In genomic region chr11:65016705-65017104, GRCh38 we compare ENCODE assay signal across 23 cellular contexts. TPM values are rescaled to one million over a fixed set of nuclear protein-coding genes. Genes with fewer than 3 reads are reported as not detected.
A peak's percentile ranks its signal among the peaks of the same experiment; 100 is the strongest.
DNase-seq lines count a peak whose midpoint lies in the region; ATAC-seq, FAIRE-seq and TF ChIP-seq lines count a peak whose summit lies in the region.
"Had no signal": no experiment of that assay in that cellular context is flagged by ENCODE, and none has a peak within 500 bp of the region (broad histone marks: within the 10 kb centered on the region; RNA-seq: fewer than 3 reads in every experiment).

No MANE protein-coding gene starts in this region.

- H3K4me3 ChIP-seq in K562 (no peak overlapping the region), heart right ventricle (no peak overlapping the region), SJCRH30 (no peak overlapping the region), spleen (no peak overlapping the region)
- H3K4me3 ChIP-seq: gastrocnemius medialis, HAP-1, lower lobe of right lung, thoracic aorta had no signal

- H3K9me3 ChIP-seq in K562 (replicated peaks; ENCODE audit: control insufficient read depth, insufficient read depth, low read depth, low read length): no peaks in the 10 kb centered on the region; the same call in 1 of the 2 replicates
- H3K9me3 ChIP-seq in heart right ventricle: no peaks in the 10 kb centered on the region
- H3K9me3 ChIP-seq in SJCRH30 (replicated peaks): no peaks in the 10 kb centered on the region
- no peaks in the 10 kb centered on the region for H3K9me3 ChIP-seq in spleen
- H3K9me3 ChIP-seq: gastrocnemius medialis, HAP-1, lower lobe of right lung, thoracic aorta had no signal

- no peaks in the 10 kb centered on the region for H4K20me1 ChIP-seq in K562 (replicated peaks; ENCODE audit: control insufficient read depth, insufficient read depth, low read length)

- H2AFZ ChIP-seq in K562 (ENCODE audit: low read depth, low read length): no peak overlapping the region

- H3K36me3 Mint-ChIP-seq in T-helper 2 cell treated with Interferon-gamma antibody and Interleukin-4, amounts not matched to agents 5 μg/mL and 100 μg/mL, for 36 hours (ENCODE audit: low read depth): peaks cover 31% of the 10 kb centered on the region
- peaks cover 8% of the 10 kb centered on the region for H3K36me3 Mint-ChIP-seq in progenitor cell of endocrine pancreas (ENCODE audit: insufficient read depth)

- H3K27ac Mint-ChIP-seq in T-helper 2 cell treated with Interferon-gamma antibody and Interleukin-4, amounts not matched to agents 5 μg/mL and 100 μg/mL, for 36 hours: peak overlapping the region; percentile 32
- peak overlapping the region; percentile 54 for H3K27ac Mint-ChIP-seq in progenitor cell of endocrine pancreas
- H3K27ac Mint-ChIP-seq: T-cell had no signal

- no peak for TF ChIP-seq RAD21 in K562 (CRISPR knock-in tag; conservative IDR thresholded peaks at IDR 0.05 in 1 of 2, IDR thresholded peaks at IDR 0.05 in 1 of 2)

- peaks cover 4% of the 10 kb centered on the region for H3K9me1 ChIP-seq in K562 (ENCODE audit: control insufficient read depth, insufficient read depth, low read length)

- H3K36me3 ChIP-seq in K562 (ENCODE audit: control insufficient read depth, insufficient read depth, low read length) (peaks cover 38% of the 10 kb centered on the region; the same call in 2 of the 3 replicates), heart right ventricle (peaks cover 0 to 44% (median 6%) of the 10 kb centered on the region in 9 donors), SJCRH30 (0 out of 2 replicates have a peak, but pooled peaks cover 2% of the 10 kb centered on the region), spleen (peaks cover 0 to 45% (median 31%) of the 10 kb centered on the region in 6 donors)

- CTCF ChIA-PET in K562 (lab: Yijun Ruan, JAX; ENCODE audit: low intra/inter-chr PET ratio): no interaction called here

- no peak for DNase-seq in T-helper 2 cell treated with Interferon-gamma antibody and Interleukin-4, amounts not matched to agents 5 μg/mL and 100 μg/mL, for 36 hours (ENCODE audit: low spot score)
- no peak for DNase-seq in T-helper 2 cell
- peak; percentile 33 for DNase-seq in NCI-H226
- peak in 1 of 4 experiments; percentile 43 for DNase-seq in K562 (ENCODE audit: extremely low read depth in 1 of 4, low spot score in 3 of 4)
- DNase-seq in progenitor cell of endocrine pancreas (ENCODE audit: low spot score, unreplicated experiment): no peak
- no peak for DNase-seq in heart right ventricle
- DNase-seq in SJCRH30: no peak
- no peak for DNase-seq in spleen
- DNase-seq: activated CD8-positive, alpha-beta memory T cell treated with anti-CD3 and anti-CD28 coated beads, Interleukin-2, amount 50 U/mL, for 48 hours; DMS79; gastrocnemius medialis; lower lobe of right lung; MV-4-11; NCI-H82; retina; stimulated activated CD4-positive, alpha-beta T cell treated with anti-CD3 and anti-CD28 coated beads, Interleukin-1b, Interleukin-23, amount 100 ng/mL, for 48 hours; T-cell had no signal

- no TSS peak for BruUV-seq in K562 (replicated peaks; lab: Mats Ljungman, UMichigan)

- no peaks in the 10 kb centered on the region for H3K9me3 Mint-ChIP-seq in T-helper 2 cell treated with Interferon-gamma antibody and Interleukin-4, amounts not matched to agents 5 μg/mL and 100 μg/mL, for 36 hours
- no peaks in the 10 kb centered on the region for H3K9me3 Mint-ChIP-seq in progenitor cell of endocrine pancreas (ENCODE audit: low read depth)
- H3K9me3 Mint-ChIP-seq: T-cell had no signal

- POLR2A ChIA-PET in K562 (lab: Yijun Ruan, JAX): no interaction called here

- H3K4me1 ChIP-seq in K562 (replicated peaks in 1 of 2; ENCODE audit: control insufficient read depth in 2 of 2, insufficient read depth in 2 of 2, low read length in 2 of 2): peaks cover 10 to 43% of the 10 kb centered on the region in 2 experiments; a peak in 4 of 5 replicates
- H3K4me1 ChIP-seq in heart right ventricle: peaks cover 11 to 34% (median 20%) of the 10 kb centered on the region in 9 donors
- H3K4me1 ChIP-seq in SJCRH30: no peaks in the 10 kb centered on the region
- peaks cover 13 to 60% (median 29%) of the 10 kb centered on the region in 6 donors for H3K4me1 ChIP-seq in spleen

- no peak for FAIRE-seq in K562 (lab: Jason Lieb, UNC)

- no peak overlapping the region for H3K4me3 Mint-ChIP-seq in T-helper 2 cell treated with Interferon-gamma antibody and Interleukin-4, amounts not matched to agents 5 μg/mL and 100 μg/mL, for 36 hours
- no peak overlapping the region for H3K4me3 Mint-ChIP-seq in progenitor cell of endocrine pancreas (ENCODE audit: low read depth)
- H3K4me3 Mint-ChIP-seq: T-cell had no signal

- ATAC-seq in K562: no peak
- ATAC-seq in heart right ventricle: no peak
- ATAC-seq: activated CD4-positive, CD25-positive, alpha-beta regulatory T cell treated with anti-CD3 and anti-CD28 coated beads, Interleukin-2, amount 50 U/mL, for 24 hours; gastrocnemius medialis; lower lobe of right lung; T-cell had no signal

- in situ Hi-C loops in K562 (cut with MboI): no loop called here

- 63% methylated on average over 4 of the region's 4 CpGs for WGBS in K562 (ENCODE audit: insufficient coverage, low coverage, missing lambda C conversion rate)
- WGBS in heart right ventricle, 2 donors: 80 to 85% methylated on average over 4 of the region's 4 CpGs
- 84 to 95% (median 90%) methylated on average over 4 of the region's 4 CpGs for WGBS in spleen, 5 donors

- TF ChIP-seq CTCF in K562 (IDR thresholded peaks at IDR 0.05 in 2 of 3, conservative IDR thresholded peaks at IDR 0.05 in 1 of 3; ENCODE audit: insufficient read depth in 2 of 3, low read depth in 1 of 3, low read length in 3 of 3): peak in 2 of 3 experiments; percentile 29 to 33; a peak in 2 of 6 replicates
- no peak for TF ChIP-seq CTCF in progenitor cell of endocrine pancreas (IDR thresholded peaks at IDR 0.05; ENCODE audit: unreplicated experiment)
- no peak for TF ChIP-seq CTCF in heart right ventricle (IDR thresholded peaks at IDR 0.05)
- no peak for TF ChIP-seq CTCF in spleen (IDR thresholded peaks at IDR 0.05 in 8 of 11, conservative IDR thresholded peaks at IDR 0.05 in 3 of 11)

- no peak overlapping the region for H3K4me2 ChIP-seq in K562 (ENCODE audit: insufficient read depth, low read length)

- peaks cover 25% of the 10 kb centered on the region for H3K79me2 ChIP-seq in K562 (ENCODE audit: control insufficient read depth, insufficient read depth, low read length)

- H3K27me3 ChIP-seq in K562 (ENCODE audit: control insufficient read depth in 2 of 2, insufficient read depth in 2 of 2, low read length in 2 of 2): no peaks in the 10 kb centered on the region
- no peaks in the 10 kb centered on the region for H3K27me3 ChIP-seq in heart right ventricle
- no peaks in the 10 kb centered on the region for H3K27me3 ChIP-seq in SJCRH30
- H3K27me3 ChIP-seq in spleen (replicated peaks in 1 of 7): no peaks in the 10 kb centered on the region
- H3K27me3 ChIP-seq: gastrocnemius medialis had no signal

- no peak overlapping the region; the same call in 2 of the 3 replicates for H3K27ac ChIP-seq in K562 (ENCODE audit: extremely low read depth, low read depth, low read length)
- no peak overlapping the region for H3K27ac ChIP-seq in heart right ventricle
- no peak overlapping the region for H3K27ac ChIP-seq in SJCRH30
- H3K27ac ChIP-seq in spleen: no peak overlapping the region
- H3K27ac ChIP-seq: 22Rv1, C4-2B, gastrocnemius medialis, lower lobe of right lung, thoracic aorta had no signal

- peaks cover 25% of the 10 kb centered on the region for H3K4me1 Mint-ChIP-seq in T-helper 2 cell treated with Interferon-gamma antibody and Interleukin-4, amounts not matched to agents 5 μg/mL and 100 μg/mL, for 36 hours (ENCODE audit: low read depth)
- H3K4me1 Mint-ChIP-seq in progenitor cell of endocrine pancreas (ENCODE audit: low read depth): peaks cover 5% of the 10 kb centered on the region

- intact Hi-C loops in K562 (cut with micrococcal nuclease): no loop called here
- intact Hi-C loops in heart right ventricle (cut with DNase I): loop anchor here in 4 of 10 donors (10.0 kb wide), 3 partner anchors 68 to 172 kb away; partner anchors contain the start of genes CDC42BPG (in 3 of the 4), CDCA5 (in 1 of the 4), TM7SF2 (in 1 of the 4) and ZFPL1 (in 1 of the 4)
- intact Hi-C loops in spleen (cut with DNase I; ENCODE audit: low total_unique reads): no loop called here

- TF ChIP-seq POLR2A in K562 (conservative IDR thresholded peaks at IDR 0.05) (no peak), spleen (IDR thresholded peaks at IDR 0.05) (no peak)

- H3K27me3 Mint-ChIP-seq in T-helper 2 cell treated with Interferon-gamma antibody and Interleukin-4, amounts not matched to agents 5 μg/mL and 100 μg/mL, for 36 hours (ENCODE audit: low read depth): no peaks in the 10 kb centered on the region
- H3K27me3 Mint-ChIP-seq in progenitor cell of endocrine pancreas: no peaks in the 10 kb centered on the region
- H3K27me3 Mint-ChIP-seq: T-cell had no signal

- no peak for TF ChIP-seq EP300 in K562 (IDR thresholded peaks at IDR 0.05; ENCODE audit: low read length)

- H3K9ac ChIP-seq in K562 (ENCODE audit: insufficient read depth in 1 of 2, low read depth in 2 of 2, low read length in 2 of 2): peak overlapping the region in 1 of 2 experiments; percentile 1; a peak in 1 of 4 replicates

RNA-seq across cellular contexts. Expression of gene ARL2, which starts 2.7 kb away (rescaled TPM):
- 9.7 and 25.1 TPM in 2 replicates for total RNA-seq in K562 (2011; cell fraction: chromatin; rRNA removed; ENCODE audit: low replicate concordance)
- total RNA-seq in K562 (2011; cell fraction: nucleolus; rRNA removed): 32.9 and 34.2 TPM in 2 replicates
- 26.7 and 29.8 TPM in 2 replicates for total RNA-seq in K562 (2011; cell fraction: nucleoplasm; rRNA removed)
- total RNA-seq in K562 (2014; rRNA removed) (141 and 204 TPM in 2 replicates), K562 (2014; rRNA removed; fragmentation: Illumina TruSeq; extraction: Trizol) (39.9 and 48.4 TPM in 2 replicates), K562 (2015; rRNA removed; fragmentation: Illumina TruSeq; extraction: Trizol) (88.1 and 90.6 TPM in 2 replicates), K562 (2021) (101 and 112 TPM in 2 replicates), progenitor cell of endocrine pancreas (95.2 and 96.7 TPM in 2 replicates), heart right ventricle (100 to 1,000 TPM in 9 of 10 donors, 10 to 100 TPM in 1; 92.6 to 144 (median 117) TPM), spleen (10 to 100 TPM; 44.5 to 76.5 (median 54.8) TPM)
- polyA plus RNA-seq in K562 (2011; rRNA removed) (114 and 171 TPM in 2 replicates), K562 (2014; fragmentation: Illumina TruSeq; extraction: Trizol) (92.2 and 138 TPM in 2 replicates), K562 (2014; fragmentation: Nextera tagmentation; extraction: Ambion mirVana) (10 to 100 TPM in 1 of 2 experiments, 1 to 10 TPM in 1; 5.7 to 32.6 TPM), K562 (2014; rRNA removed) (154 and 169 TPM in 2 replicates), heart right ventricle (100 to 1,000 TPM; 115 to 157 TPM), spleen (100 to 1,000 TPM in 1 of 3 donors, 10 to 100 TPM in 2; 53.0 to 110 (median 69.9) TPM)
- 207 and 325 TPM in 2 replicates for polyA plus RNA-seq in K562 (2011; cell fraction: cytosol; rRNA removed)
- 69.0 and 81.0 TPM in 2 replicates for polyA plus RNA-seq in K562 (2011; cell fraction: nucleus; rRNA removed)
- 121 and 156 TPM in 2 replicates for polyA plus RNA-seq in K562 (2012)
- polyA minus RNA-seq in K562 (2011; rRNA and poly(A)+ RNA removed): 33.6 and 35.6 TPM in 2 replicates
- 46.1 and 90.9 TPM in 2 replicates for polyA minus RNA-seq in K562 (2011; cell fraction: cytosol; rRNA and poly(A)+ RNA removed)
- polyA minus RNA-seq in K562 (2011; cell fraction: nucleus; rRNA and poly(A)+ RNA removed): 9.3 and 19.7 TPM in 2 replicates
- 80.9 and 94.8 TPM in 2 replicates for total RNA-seq in SJCRH30 (2014; rRNA removed; shearing (Covaris generic))

RNA-seq across cellular contexts. Expression of gene SNX15, which starts 10.5 kb away (rescaled TPM):
- total RNA-seq in K562 (2011; cell fraction: chromatin; rRNA removed; ENCODE audit: low replicate concordance): 4.7 and 12.8 TPM in 2 replicates
- 7.2 and 8.0 TPM in 2 replicates for total RNA-seq in K562 (2011; cell fraction: nucleolus; rRNA removed)
- total RNA-seq in K562 (2011; cell fraction: nucleoplasm; rRNA removed): 6.2 and 10.2 TPM in 2 replicates
- total RNA-seq in K562 (2014; rRNA removed) (18.3 and 33.3 TPM in 2 replicates), K562 (2014; rRNA removed; fragmentation: Illumina TruSeq; extraction: Trizol) (6.9 and 8.3 TPM in 2 replicates), K562 (2015; rRNA removed; fragmentation: Illumina TruSeq; extraction: Trizol) (14.9 and 15.2 TPM in 2 replicates), K562 (2021) (21.3 and 27.8 TPM in 2 replicates), progenitor cell of endocrine pancreas (33.0 and 34.5 TPM in 2 replicates), heart right ventricle (10 to 100 TPM; 11.4 to 21.8 (median 15.2) TPM), spleen (10 to 100 TPM; 14.6 to 21.6 (median 17.3) TPM)
- polyA plus RNA-seq in K562 (2011; rRNA removed) (4.5 and 13.3 TPM in 2 replicates), K562 (2014; fragmentation: Illumina TruSeq; extraction: Trizol) (20.1 and 24.7 TPM in 2 replicates), K562 (2014; fragmentation: Nextera tagmentation; extraction: Ambion mirVana) (1 to 10 TPM; 1.8 to 2.8 TPM), K562 (2014; rRNA removed) (18.2 and 19.5 TPM in 2 replicates), heart right ventricle (10 to 100 TPM; 14.7 to 23.2 TPM), spleen (10 to 100 TPM; 10.8 to 17.1 (median 11.6) TPM)
- polyA plus RNA-seq in K562 (2011; cell fraction: cytosol; rRNA removed): 14.2 and 17.5 TPM in 2 replicates
- polyA plus RNA-seq in K562 (2011; cell fraction: nucleus; rRNA removed): 8.0 and 14.9 TPM in 2 replicates
- 20.3 and 31.1 TPM in 2 replicates for polyA plus RNA-seq in K562 (2012)
- polyA minus RNA-seq in K562 (2011; rRNA and poly(A)+ RNA removed): 1.9 and 3.4 TPM in 2 replicates
- polyA minus RNA-seq in K562 (2011; cell fraction: cytosol; rRNA and poly(A)+ RNA removed): 12.6 and 14.8 TPM in 2 replicates
- polyA minus RNA-seq in K562 (2011; cell fraction: nucleus; rRNA and poly(A)+ RNA removed): 2.3 and 4.2 TPM in 2 replicates
- total RNA-seq in SJCRH30 (2014; rRNA removed; shearing (Covaris generic)): 13.8 and 14.8 TPM in 2 replicates

RNA-seq across cellular contexts. Expression of gene BATF2, which starts 19.9 kb away (rescaled TPM):
- total RNA-seq in K562 (2011; cell fraction: chromatin; rRNA removed; ENCODE audit: low replicate concordance): 6.5 and 18.2 TPM in 2 replicates
- total RNA-seq in K562 (2011; cell fraction: nucleolus; rRNA removed): 10.7 and 15.0 TPM in 2 replicates
- 7.7 and 8.2 TPM in 2 replicates for total RNA-seq in K562 (2011; cell fraction: nucleoplasm; rRNA removed)
- total RNA-seq in K562 (2014; rRNA removed) (7.0 and 7.3 TPM in 2 replicates), K562 (2014; rRNA removed; fragmentation: Illumina TruSeq; extraction: Trizol) (2.5 and 3.1 TPM in 2 replicates), K562 (2015; rRNA removed; fragmentation: Illumina TruSeq; extraction: Trizol) (4.4 and 4.8 TPM in 2 replicates), K562 (2021) (8.7 TPM in 2 replicates), progenitor cell of endocrine pancreas (0.53 and 0.58 TPM in 2 replicates), heart right ventricle (10 to 100 TPM in 1 of 10 donors, 1 to 10 TPM in 8, under 1 TPM in 1; 0.66 to 31.8 (median 1.7) TPM), spleen (10 to 100 TPM in 6 of 7 donors, 1 to 10 TPM in 1; 8.5 to 23.1 (median 18.6) TPM)
- polyA plus RNA-seq in K562 (2011; rRNA removed) (7.2 and 9.0 TPM in 2 replicates), K562 (2014; fragmentation: Illumina TruSeq; extraction: Trizol) (8.9 and 10.0 TPM in 2 replicates), K562 (2014; fragmentation: Nextera tagmentation; extraction: Ambion mirVana) (1 to 10 TPM; 1.7 to 1.9 TPM), K562 (2014; rRNA removed) (5.2 and 6.4 TPM in 2 replicates), heart right ventricle (1 to 10 TPM; 2.1 to 2.9 TPM), spleen (10 to 100 TPM in 1 of 3 donors, 1 to 10 TPM in 2; 4.3 to 17.1 (median 5.2) TPM)
- 8.1 and 21.2 TPM in 2 replicates for polyA plus RNA-seq in K562 (2011; cell fraction: cytosol; rRNA removed)
- 5.7 and 9.2 TPM in 2 replicates for polyA plus RNA-seq in K562 (2011; cell fraction: nucleus; rRNA removed)
- polyA plus RNA-seq in K562 (2012): 7.4 and 11.4 TPM in 2 replicates
- polyA minus RNA-seq in K562 (2011; rRNA and poly(A)+ RNA removed): 4.9 and 7.0 TPM in 2 replicates
- 5.3 and 7.1 TPM in 2 replicates for polyA minus RNA-seq in K562 (2011; cell fraction: cytosol; rRNA and poly(A)+ RNA removed)
- polyA minus RNA-seq in K562 (2011; cell fraction: nucleus; rRNA and poly(A)+ RNA removed): 3.9 and 4.1 TPM in 2 replicates
- 0.43 and 0.51 TPM in 2 replicates for total RNA-seq in SJCRH30 (2014; rRNA removed; shearing (Covaris generic))

RNA-seq across cellular contexts. Expression of gene SAC3D1, which starts 24.3 kb away (rescaled TPM):
- total RNA-seq in K562 (2011; cell fraction: chromatin; rRNA removed; ENCODE audit: low replicate concordance): 3.9 and 9.1 TPM in 2 replicates
- 11.5 and 16.6 TPM in 2 replicates for total RNA-seq in K562 (2011; cell fraction: nucleolus; rRNA removed)
- 7.3 and 7.9 TPM in 2 replicates for total RNA-seq in K562 (2011; cell fraction: nucleoplasm; rRNA removed)
- total RNA-seq in K562 (2014; rRNA removed) (21.2 and 27.0 TPM in 2 replicates), K562 (2014; rRNA removed; fragmentation: Illumina TruSeq; extraction: Trizol) (2.4 and 5.1 TPM in 2 replicates), K562 (2015; rRNA removed; fragmentation: Illumina TruSeq; extraction: Trizol) (14.8 and 17.0 TPM in 2 replicates), K562 (2021) (35.2 and 35.7 TPM in 2 replicates), progenitor cell of endocrine pancreas (18.5 and 19.3 TPM in 2 replicates), heart right ventricle (1 to 10 TPM; 3.8 to 9.3 (median 4.8) TPM), spleen (1 to 10 TPM; 5.7 to 9.9 (median 6.6) TPM)
- polyA plus RNA-seq in K562 (2011; rRNA removed) (5.8 and 7.6 TPM in 2 replicates), K562 (2014; fragmentation: Illumina TruSeq; extraction: Trizol) (4.0 and 9.0 TPM in 2 replicates), K562 (2014; fragmentation: Nextera tagmentation; extraction: Ambion mirVana) (under 1 TPM; 0.20 to 0.80 TPM), K562 (2014; rRNA removed) (23.8 and 25.4 TPM in 2 replicates), heart right ventricle (10 to 100 TPM in 1 of 2 donors, 1 to 10 TPM in 1; 4.7 to 17.3 TPM), spleen (10 to 100 TPM in 1 of 3 donors, 1 to 10 TPM in 2; 5.2 to 11.9 (median 8.9) TPM)
- 13.3 and 46.2 TPM in 2 replicates for polyA plus RNA-seq in K562 (2011; cell fraction: cytosol; rRNA removed)
- polyA plus RNA-seq in K562 (2011; cell fraction: nucleus; rRNA removed): 9.3 and 12.1 TPM in 2 replicates
- 19.9 and 22.1 TPM in 2 replicates for polyA plus RNA-seq in K562 (2012)
- 5.2 TPM in 2 replicates for polyA minus RNA-seq in K562 (2011; rRNA and poly(A)+ RNA removed)
- polyA minus RNA-seq in K562 (2011; cell fraction: cytosol; rRNA and poly(A)+ RNA removed): 11.6 and 16.2 TPM in 2 replicates
- 2.8 and 4.6 TPM in 2 replicates for polyA minus RNA-seq in K562 (2011; cell fraction: nucleus; rRNA and poly(A)+ RNA removed)
- total RNA-seq in SJCRH30 (2014; rRNA removed; shearing (Covaris generic)): 15.0 TPM in 2 replicates

RNA-seq across cellular contexts. Expression of gene NAALADL1, which starts 41.6 kb away (rescaled TPM):
- total RNA-seq in K562 (2011; cell fraction: chromatin; rRNA removed; ENCODE audit: low replicate concordance): 0.53 and 3.3 TPM in 2 replicates
- total RNA-seq in K562 (2011; cell fraction: nucleolus; rRNA removed): 0.53 and 1.8 TPM in 2 replicates
- total RNA-seq in K562 (2011; cell fraction: nucleoplasm; rRNA removed): 0.73 TPM in 1 of 2 replicates, not detected in the other
- total RNA-seq in K562 (2014; rRNA removed) (0.16 TPM in 1 of 2 replicates, not detected in the other), K562 (2014; rRNA removed; fragmentation: Illumina TruSeq; extraction: Trizol) (not detected in 2 replicates), K562 (2015; rRNA removed; fragmentation: Illumina TruSeq; extraction: Trizol) (0.07 TPM in 1 of 2 replicates, not detected in the other), K562 (2021) (0.22 and 0.38 TPM in 2 replicates), progenitor cell of endocrine pancreas (4.3 and 4.4 TPM in 2 replicates), heart right ventricle (1 to 10 TPM; 2.1 to 6.8 (median 3.7) TPM), spleen (10 to 100 TPM; 13.0 to 45.2 (median 23.3) TPM)
- polyA plus RNA-seq in K562 (2011; rRNA removed) (0.06 and 0.16 TPM in 2 replicates), K562 (2014; fragmentation: Illumina TruSeq; extraction: Trizol) (0.27 and 0.29 TPM in 2 replicates), K562 (2014; fragmentation: Nextera tagmentation; extraction: Ambion mirVana) (not detected), K562 (2014; rRNA removed) (0.07 and 0.72 TPM in 2 replicates), heart right ventricle (1 to 10 TPM; 8.1 to 9.1 TPM), spleen (10 to 100 TPM; 19.2 to 19.5 (median 19.2) TPM)
- 0.19 and 0.24 TPM in 2 replicates for polyA plus RNA-seq in K562 (2011; cell fraction: cytosol; rRNA removed)
- 1.5 and 2.6 TPM in 2 replicates for polyA plus RNA-seq in K562 (2011; cell fraction: nucleus; rRNA removed)
- 0.40 and 1.3 TPM in 2 replicates for polyA plus RNA-seq in K562 (2012)
- 0.06 TPM in 1 of 2 replicates, not detected in the other for polyA minus RNA-seq in K562 (2011; rRNA and poly(A)+ RNA removed)
- not detected in 2 replicates for polyA minus RNA-seq in K562 (2011; cell fraction: cytosol; rRNA and poly(A)+ RNA removed)
- polyA minus RNA-seq in K562 (2011; cell fraction: nucleus; rRNA and poly(A)+ RNA removed): 0.27 TPM in 1 of 2 replicates, not detected in the other
- not detected in 2 replicates for total RNA-seq in SJCRH30 (2014; rRNA removed; shearing (Covaris generic))
- total RNA-seq: RPMI7951 had no signal

Comparison
In these comparisons a context has a peak if more than half of its experiments do, and no peak if none do; other contexts are left out.
1. CTCF ChIP-seq: peak in K562 (2 of 3); none in progenitor cell of endocrine pancreas (single experiment), heart right ventricle (0 of 9) and spleen (0 of 11).